Comparison of ENCODE assay signal across 9 cellular contexts in genomic region chr11:114171257-114172054, GRCh38.
A peak's percentile ranks its signal among the peaks of the same experiment; 100 is the strongest.
DNase-seq lines count a peak whose midpoint lies in the region; ATAC-seq and TF ChIP-seq lines count a peak whose summit lies in the region.
"Had no signal": no experiment of that assay in that cellular context is flagged by ENCODE, and none has a peak within 500 bp of the region (broad histone marks: within the 10 kb centered on the region; RNA-seq: fewer than 3 reads in every experiment).

No MANE protein-coding gene starts in this region.

- H3K4me3 Mint-ChIP-seq in brain: no peak overlapping the region

- peaks cover 96 to 99% (median 96%) of the 10 kb centered on the region in 3 donors for H3K4me1 ChIP-seq in skeletal muscle tissue (ENCODE audit: control insufficient read depth in 3 of 3, insufficient read depth in 3 of 3, low read length in 3 of 3)

- H3K27me3 ChIP-seq in skeletal muscle tissue (ENCODE audit: control insufficient read depth in 3 of 3, insufficient read depth in 3 of 3, low read length in 3 of 3): no peaks in the 10 kb centered on the region

- peak; percentile 45 for DNase-seq in HuH-7 (ENCODE audit: low spot score)
- peak; percentile 98 for DNase-seq in left lobe of liver (ENCODE audit: low spot score)
- no peak for DNase-seq in stimulated activated CD4-positive, alpha-beta T cell treated with anti-CD3 and anti-CD28 coated beads, Interleukin-1b, Interleukin-23, amount 100 ng/mL, for 48 hours
- DNase-seq: activated T-cell treated with anti-CD3 and anti-CD28 coated beads, Interleukin-2, amount 50 U/mL, for 48 hours had no signal

- no peaks in the 10 kb centered on the region for H3K36me3 ChIP-seq in skeletal muscle tissue (ENCODE audit: control insufficient read depth in 3 of 3, insufficient read depth in 3 of 3, low read length in 3 of 3)

- H3K27ac Mint-ChIP-seq in brain: peak overlapping the region in 3 of 5 experiments; percentile 36 to 94 (median 61)

- no peaks in the 10 kb centered on the region for H3K36me3 Mint-ChIP-seq in brain

- no peak for TF ChIP-seq CTCF in brain (conservative IDR thresholded peaks at IDR 0.05)

- H3K9me3 ChIP-seq in skeletal muscle tissue (ENCODE audit: control insufficient read depth in 3 of 3, low read length in 3 of 3): no peaks in the 10 kb centered on the region

- H3K4me3 ChIP-seq in skeletal muscle tissue (ENCODE audit: low read length in 3 of 3): peak overlapping the region; percentile 4 to 57 (median 37)

- peak; percentile 70 for ATAC-seq in left lobe of liver
- ATAC-seq in GM18502 (IDR thresholded peaks at IDR 0.05; ENCODE audit: poor library complexity, unreplicated experiment): no peak
- no peak for ATAC-seq in GM19463 (IDR thresholded peaks at IDR 0.05; ENCODE audit: unreplicated experiment)
- no peak for ATAC-seq in HG03354 (IDR thresholded peaks at IDR 0.05; ENCODE audit: poor library complexity, severe bottlenecking, unreplicated experiment)

- H3K27ac ChIP-seq in skeletal muscle tissue (ENCODE audit: low read depth, low read length): peak overlapping the region; percentile 99

- H3K9ac ChIP-seq in skeletal muscle tissue (ENCODE audit: low read depth in 1 of 3, low read length in 3 of 3): peak overlapping the region; percentile 75 to 76 (median 75)

- peaks cover 93% of the 10 kb centered on the region for H3K4me1 Mint-ChIP-seq in brain

- H3K27me3 Mint-ChIP-seq in brain: peaks cover 14% of the 10 kb centered on the region

- H3K9me3 Mint-ChIP-seq in brain: peaks cover 0 to 5% (median 2%) of the 10 kb centered on the region in 5 experiments
